1 cellular context compared by ENCODE assay signal in genomic region chr5:132655821-132656773, GRCh38.
TF ChIP-seq lines count a peak whose summit lies in the region.

No MANE protein-coding gene starts in this region.

TF ChIP-seq in GM12878, 131 proteins besides CTCF, POLR2A, EP300 and RAD21 (continued from another document):
- TF ChIP-seq E2F4 (IDR thresholded peaks at IDR 0.05; ENCODE audit: low read depth, low read length) (no peak), CHD1 (IDR thresholded peaks at IDR 0.05; ENCODE audit: low read depth, low read length) (no peak), RAD51 (IDR thresholded peaks at IDR 0.05) (no peak), LARP7 (IDR thresholded peaks at IDR 0.05) (peak; percentile 43; the same call in 1 of the 2 replicates), ELK1 (IDR thresholded peaks at IDR 0.05; ENCODE audit: low read depth, low read length) (no peak), HDAC2 (IDR thresholded peaks at IDR 0.05) (no peak), TBL1XR1 (IDR thresholded peaks at IDR 0.05; ENCODE audit: low read depth, low read length) (no peak), E4F1 (IDR thresholded peaks at IDR 0.05; ENCODE audit: borderline replicate concordance, partially characterized antibody) (no peak), ZBTB4 (CRISPR knock-in tag; IDR thresholded peaks at IDR 0.05) (no peak), ZSCAN29 (IDR thresholded peaks at IDR 0.05) (no peak), CHD4 (IDR thresholded peaks at IDR 0.05) (no peak)
